Comparison of ENCODE assay signal across 15 cellular contexts in the genomic region with DNA sequence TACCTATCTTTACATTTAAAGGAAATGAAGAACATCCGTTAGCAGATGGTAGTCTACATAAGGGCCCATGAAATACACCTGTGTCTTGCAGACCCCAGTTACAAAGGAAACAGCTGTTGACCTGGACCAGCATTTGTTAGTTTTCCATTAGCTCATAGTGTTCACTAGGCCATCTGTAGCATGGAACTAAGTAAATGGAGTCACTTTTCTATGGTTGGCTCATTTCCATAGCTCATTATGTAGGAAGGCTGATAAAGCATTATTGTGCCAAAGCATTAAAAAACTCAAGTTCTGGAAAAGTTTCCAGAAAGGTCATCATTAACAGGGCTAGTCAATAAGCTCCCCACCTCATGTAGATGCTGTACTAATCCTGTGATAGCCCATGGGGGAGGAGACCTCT.
DNase-seq lines count a peak whose midpoint lies in the region; ATAC-seq, FAIRE-seq and TF ChIP-seq lines count a peak whose summit lies in the region.
"Had no signal": no experiment of that assay in that cellular context is flagged by ENCODE, and none has a peak within 500 bp of the region (broad histone marks: within the 10 kb centered on the region; RNA-seq: fewer than 3 reads in every experiment).

No MANE protein-coding gene starts in this region.

- TF ChIP-seq CTCF in D721Med (IDR thresholded peaks at IDR 0.05; ENCODE audit: insufficient read depth, missing control alignments) = no peak

- no peak for ATAC-seq in GM18873 (IDR thresholded peaks at IDR 0.05; ENCODE audit: low FRiP score, unreplicated experiment)
- no peak for ATAC-seq in GM19035 (IDR thresholded peaks at IDR 0.05; ENCODE audit: unreplicated experiment)
- ATAC-seq: K562, SK-N-SH treated with all-trans-retinoic acid at 6 μM for 48 hours had no signal

- peak; percentile 57 for DNase-seq in DMS 273 treated with DMSO at 0.1 percent for 48 hours (lab: John Stamatoyannopoulos, UW)
- DNase-seq in NCI-H1694 (lab: John Stamatoyannopoulos, UW) = peak; percentile 64
- peak; percentile 64 for DNase-seq in NCI-H446 treated with DMSO at 0.1 percent for 48 hours (lab: John Stamatoyannopoulos, UW)
- DNase-seq in dermis microvascular lymphatic vessel endothelial cell (ENCODE audit: low read depth in 2 of 2) = peak; percentile 36 to 80
- no peak for DNase-seq in erythroblast (lab: John Stamatoyannopoulos, UW)
- DNase-seq in D721Med (ENCODE audit: insufficient read length, low spot score) = no peak
- DNase-seq: Calu3; CD4-positive, CD25-positive, alpha-beta regulatory T cell; HFFc6; NCI-H1930; NCI-H510A treated with DMSO at 0.1 percent for 48 hours had no signal

- no peak for FAIRE-seq in D721Med (lab: Jason Lieb, UNC)
- FAIRE-seq: K562 had no signal

- TF ChIP-seq POLR2A in erythroblast (IDR thresholded peaks at IDR 0.05; ENCODE audit: low read length) = no peak

Comparison
In these comparisons a context has a peak if more than half of its experiments do, and no peak if none do; other contexts are left out.
1. DNase-seq: peak in DMS 273 treated with DMSO at 0.1 percent for 48 hours (single experiment), NCI-H1694 (single experiment), NCI-H446 treated with DMSO at 0.1 percent for 48 hours (single experiment) and dermis microvascular lymphatic vessel endothelial cell (2 of 2); none in erythroblast (0 of 2) and D721Med (single experiment).